In the genomic region with DNA sequence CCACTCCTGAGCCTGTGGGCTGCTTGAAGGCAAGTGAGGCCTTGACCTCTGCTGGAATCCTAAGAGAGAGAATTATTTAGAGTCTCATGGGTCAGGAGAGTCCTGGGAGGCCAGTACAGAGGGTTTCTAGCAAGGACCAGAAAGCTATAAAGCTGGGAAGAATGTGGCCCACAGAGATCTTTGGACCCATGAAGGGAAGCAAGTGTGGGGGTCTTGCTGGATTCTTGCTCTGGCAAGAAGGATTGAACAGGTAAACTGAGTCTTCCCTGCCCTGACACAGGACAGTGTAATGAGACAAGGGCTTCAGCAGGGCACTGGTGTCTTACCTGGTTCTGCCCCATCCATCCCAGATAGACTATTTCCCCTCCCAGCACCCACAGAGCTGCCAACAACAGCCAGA, we compare ENCODE assay signal across 31 cellular contexts. TPM values are rescaled to one million over a fixed set of nuclear protein-coding genes. Genes with fewer than 3 reads are reported as not detected.
"Had no signal": no experiment of that assay in that cellular context is flagged by ENCODE, and none has a peak within 500 bp of the region (broad histone marks: within the 10 kb centered on the region; RNA-seq: fewer than 3 reads in every experiment).

No MANE protein-coding gene starts in this region.

- H3K4me1 ChIP-seq: esophagus squamous epithelium, gastroesophageal sphincter, heart right ventricle had no signal

- H3K27me3 Mint-ChIP-seq: activated CD4-positive, alpha-beta T cell treated with anti-CD3 and anti-CD28 coated beads, Interleukin-2, amount 10 ng/mL, durations not matched to agents 24 days and 14 days; activated naive CD8-positive, alpha-beta T cell; activated T-helper 17 cell treated with anti-CD3 and anti-CD28 coated beads, Interleukin-2, amount 50 U/mL, for 72 hours had no signal

- H3K27me3 ChIP-seq: brain microvascular endothelial cell, dorsolateral prefrontal cortex, esophagus squamous epithelium, gastroesophageal sphincter, heart right ventricle had no signal

- H3K36me3 ChIP-seq: brain microvascular endothelial cell, esophagus squamous epithelium, gastroesophageal sphincter had no signal

- H3K4me3 ChIP-seq: coronary artery, dorsolateral prefrontal cortex, esophagus squamous epithelium, gastroesophageal sphincter, heart right ventricle had no signal

- H3K27ac ChIP-seq: brain microvascular endothelial cell, coronary artery, dorsolateral prefrontal cortex, esophagus squamous epithelium, gastroesophageal sphincter, heart right ventricle had no signal

- H3K36me3 Mint-ChIP-seq: activated CD4-positive, alpha-beta memory T cell treated with anti-CD3 and anti-CD28 coated beads for 36 hours; activated naive CD8-positive, alpha-beta T cell had no signal

- H3K9me3 Mint-ChIP-seq: activated CD4-positive, alpha-beta memory T cell treated with anti-CD3 and anti-CD28 coated beads for 36 hours; activated CD4-positive, alpha-beta T cell treated with anti-CD3 and anti-CD28 coated beads, Interleukin-2, amount 10 ng/mL, durations not matched to agents 24 days and 14 days; activated T-cell treated with anti-CD3 and anti-CD28 coated beads, Interleukin-2, amount 50 U/mL, for 4 hours; activated T-helper 17 cell treated with anti-CD3 and anti-CD28 coated beads, Interleukin-2, amount 50 U/mL, for 72 hours; central memory CD8-positive, alpha-beta T cell; dendritic cell treated with granulocyte-macrophage colony-stimulating factor and Interleukin-4, amounts not matched to agents 40 ng/mL and 50 ng/mL, for 4 days had no signal

- H3K9me3 ChIP-seq: esophagus squamous epithelium, gastroesophageal sphincter, heart right ventricle had no signal

- H3K4me3 Mint-ChIP-seq: activated CD4-positive, alpha-beta memory T cell treated with anti-CD3 and anti-CD28 coated beads for 36 hours; activated CD4-positive, alpha-beta T cell treated with anti-CD3 and anti-CD28 coated beads for 36 hours; activated CD4-positive, alpha-beta T cell treated with anti-CD3 and anti-CD28 coated beads, Interleukin-2, amount 10 ng/mL, durations not matched to agents 24 days and 14 days; activated CD8-positive, alpha-beta T cell treated with anti-CD3 and anti-CD28 coated beads, Interleukin-2, amount 10 ng/mL, durations not matched to agents 7 days and 5 days; activated naive CD8-positive, alpha-beta T cell; activated T-cell treated with anti-CD3 and anti-CD28 coated beads, Interleukin-2, amount 50 U/mL, for 4 hours; activated T-helper 17 cell treated with anti-CD3 and anti-CD28 coated beads, Interleukin-2, amount 50 U/mL, for 72 hours; central memory CD8-positive, alpha-beta T cell; dendritic cell treated with granulocyte-macrophage colony-stimulating factor and Interleukin-4, amounts not matched to agents 40 ng/mL and 50 ng/mL, for 4 days had no signal

- H3K27ac Mint-ChIP-seq: activated CD4-positive, alpha-beta memory T cell treated with anti-CD3 and anti-CD28 coated beads for 36 hours; activated CD4-positive, alpha-beta T cell treated with anti-CD3 and anti-CD28 coated beads for 36 hours; activated CD4-positive, alpha-beta T cell treated with anti-CD3 and anti-CD28 coated beads, Interleukin-2, amount 10 ng/mL, durations not matched to agents 24 days and 14 days; activated CD8-positive, alpha-beta T cell treated with anti-CD3 and anti-CD28 coated beads, Interleukin-2, amount 10 ng/mL, durations not matched to agents 7 days and 5 days; activated naive CD8-positive, alpha-beta T cell; activated T-helper 17 cell treated with anti-CD3 and anti-CD28 coated beads, Interleukin-2, amount 50 U/mL, for 72 hours; dendritic cell treated with granulocyte-macrophage colony-stimulating factor and Interleukin-4, amounts not matched to agents 40 ng/mL and 50 ng/mL, for 4 days had no signal

- H3K4me1 Mint-ChIP-seq: activated CD4-positive, alpha-beta T cell treated with anti-CD3 and anti-CD28 coated beads for 36 hours; activated CD4-positive, alpha-beta T cell treated with anti-CD3 and anti-CD28 coated beads, Interleukin-2, amount 10 ng/mL, durations not matched to agents 24 days and 14 days; central memory CD8-positive, alpha-beta T cell had no signal

- DNase-seq: activated CD4-positive, alpha-beta memory T cell treated with anti-CD3 and anti-CD28 coated beads for 36 hours; activated CD4-positive, alpha-beta T cell treated with anti-CD3 and anti-CD28 coated beads for 36 hours; activated CD4-positive, alpha-beta T cell treated with anti-CD3 and anti-CD28 coated beads, Interleukin-2, amount 10 ng/mL, durations not matched to agents 24 days and 14 days; activated CD4-positive, CD25-positive, alpha-beta regulatory T cell; activated CD4-positive, CD25-positive, alpha-beta regulatory T cell treated with anti-CD3 and anti-CD28 coated beads, Interleukin-2, amount 50 U/mL, for 72 hours; activated effector memory CD4-positive, alpha-beta T cell treated with Interleukin-2 at 50 U/mL for 16 hours; activated gamma-delta T cell treated with Interleukin-2 at 50 U/mL for 16 hours; activated naive CD4-positive, alpha-beta T cell treated with anti-CD3 and anti-CD28 coated beads, Interleukin-2, amount 50 U/mL, for 16 hours; activated naive CD4-positive, alpha-beta T cell treated with Interleukin-2 at 50 U/mL for 16 hours; activated T-cell treated with anti-CD3 and anti-CD28 coated beads, Interleukin-2, amount 50 U/mL, for 4 hours; amniotic stem cell; brain microvascular endothelial cell; dorsolateral prefrontal cortex; effector memory CD4-positive, alpha-beta T cell; esophagus squamous epithelium; foreskin melanocyte; heart right ventricle; T-helper 2 cell had no signal

RNA-seq across cellular contexts. Expression of a gene that starts 40.3 kb away (rescaled TPM):
- total RNA-seq: activated CD4-positive, alpha-beta memory T cell treated with anti-CD3 and anti-CD28 coated beads for 36 hours; activated CD4-positive, alpha-beta T cell treated with anti-CD3 and anti-CD28 coated beads for 36 hours; activated CD4-positive, alpha-beta T cell treated with anti-CD3 and anti-CD28 coated beads, Interleukin-2, amount 10 ng/mL, durations not matched to agents 24 days and 14 days; activated CD8-positive, alpha-beta memory T cell treated with anti-CD3 and anti-CD28 coated beads for 36 hours; activated CD8-positive, alpha-beta T cell treated with anti-CD3 and anti-CD28 coated beads, Interleukin-2, amount 10 ng/mL, durations not matched to agents 7 days and 5 days; activated T-cell treated with anti-CD3 and anti-CD28 coated beads, Interleukin-2, amount 50 U/mL, for 4 hours; activated T-helper 17 cell treated with anti-CD3 and anti-CD28 coated beads, Interleukin-2, amount 50 U/mL, for 72 hours; cardiac septum; cerebellum; esophagus squamous epithelium; gastroesophageal sphincter; heart right ventricle; T-helper 1 cell treated with Interleukin-12 subunit alpha and Interleukin-12 subunit beta and Interleukin-4 antibody, amounts not matched to agents 30 ng/mL and 1 ng/mL, for 36 hours had no signal
- polyA plus RNA-seq: adipose tissue, esophagus, heart right ventricle had no signal
